ENCODE assay signal across 16 cellular contexts in genomic region chr2:182463760-182464159, GRCh38. TPM values are rescaled to one million over a fixed set of nuclear protein-coding genes. Genes with fewer than 3 reads are reported as not detected.
DNase-seq lines count a peak whose midpoint lies in the region; ATAC-seq and TF ChIP-seq lines count a peak whose summit lies in the region.
"Had no signal": no experiment of that assay in that cellular context is flagged by ENCODE, and none has a peak within 500 bp of the region (broad histone marks: within the 10 kb centered on the region; RNA-seq: fewer than 3 reads in every experiment).

No MANE protein-coding gene starts in this region.

- H3K27me3 ChIP-seq in MM.1S (replicated peaks; ENCODE audit: insufficient read depth, low read length): no peaks in the 10 kb centered on the region

- POLR2A ChIA-PET in OCI-LY7 (lab: Charles Lee): no interaction called here

- H2AFZ ChIP-seq in MM.1S (ENCODE audit: low read length) (no peak overlapping the region), OCI-LY7 (ENCODE audit: low read length) (no peak overlapping the region)

- no TSS peak for BruUV-seq in OCI-LY7 (replicated peaks; lab: Mats Ljungman, UMichigan)

- no peak for TF ChIP-seq CTCF in fibroblast of pulmonary artery (IDR thresholded peaks at IDR 0.05; ENCODE audit: low read length, missing control alignments)
- no peak for TF ChIP-seq CTCF in MM.1S (IDR thresholded peaks at IDR 0.05; ENCODE audit: low read length)
- no peak for TF ChIP-seq CTCF in OCI-LY7 (conservative IDR thresholded peaks at IDR 0.05; ENCODE audit: low read length)

- CTCF ChIA-PET in OCI-LY7 (lab: Charles Lee; ENCODE audit: unreplicated experiment): no interaction called here

- H3F3A ChIP-seq in MM.1S (ENCODE audit: insufficient read depth, low read length): no peaks in the 10 kb centered on the region

- H3K27ac ChIP-seq in MM.1S (ENCODE audit: low read length) (no peak overlapping the region), OCI-LY7 (ENCODE audit: low read depth, low read length, poor library complexity, severe bottlenecking) (no peak overlapping the region)

- H3K9ac ChIP-seq in MM.1S (ENCODE audit: low read length): no peak overlapping the region

- H3K79me2 ChIP-seq in MM.1S (ENCODE audit: low read length): no peaks in the 10 kb centered on the region
- no peaks in the 10 kb centered on the region for H3K79me2 ChIP-seq in OCI-LY7 (ENCODE audit: insufficient read depth, low read depth, low read length)

- DNase-seq in G401 (ENCODE audit: low spot score) (peak; percentile 93), NCI-H446 treated with DMSO at 0.1 percent for 48 hours (lab: John Stamatoyannopoulos, UW) (peak; percentile 79), fibroblast of pulmonary artery (ENCODE audit: low read depth) (peak; percentile 22), inferior parietal cortex (ENCODE audit: extremely low spot score) (peak; percentile 42), MM.1S (no peak), HUDEP-2 (lab: John Stamatoyannopoulos, UW; ENCODE audit: unreplicated experiment in 76 of 76) (no peak), OCI-LY7 (ENCODE audit: low spot score) (no peak)
- DNase-seq: Caco-2; CD4-positive, alpha-beta T cell; GDM1; HCEC 1CT; NCI-H1105; NCI-H2081 treated with DMSO at 0.1 percent for 48 hours; NCI-H510A treated with DMSO at 0.1 percent for 48 hours; NCI-H82 had no signal

- no peaks in the 10 kb centered on the region for H3K9me3 ChIP-seq in MM.1S (replicated peaks; ENCODE audit: insufficient read depth, low read length)
- H3K9me3 ChIP-seq in OCI-LY7 (ENCODE audit: low read length): no peaks in the 10 kb centered on the region
- H3K9me3 ChIP-seq: Caco-2 had no signal

- H4K20me1 ChIP-seq in MM.1S (ENCODE audit: insufficient read depth, low read length) (no peaks in the 10 kb centered on the region), OCI-LY7 (ENCODE audit: insufficient read depth, low read length) (no peaks in the 10 kb centered on the region)

- ATAC-seq in HG03469 (IDR thresholded peaks at IDR 0.05; ENCODE audit: unreplicated experiment): no peak

- H3K4me3 ChIP-seq in fibroblast of pulmonary artery (replicated peaks; ENCODE audit: low read depth, low read length) (no peak overlapping the region), MM.1S (ENCODE audit: low read length) (no peak overlapping the region), OCI-LY7 (ENCODE audit: low read depth, low read length, poor library complexity, severe bottlenecking) (no peak overlapping the region)

- no peaks in the 10 kb centered on the region for H3K36me3 ChIP-seq in MM.1S (replicated peaks; ENCODE audit: insufficient read depth, low read length)
- H3K36me3 ChIP-seq in OCI-LY7 (ENCODE audit: insufficient read depth, low read length): no peaks in the 10 kb centered on the region

- no peak overlapping the region for H3K4me2 ChIP-seq in MM.1S (ENCODE audit: low read depth, low read length)
- H3K4me2 ChIP-seq in OCI-LY7 (ENCODE audit: low read length): no peak overlapping the region

- intact Hi-C loops in OCI-LY7 (cut with micrococcal nuclease; ENCODE audit: unreplicated experiment): no loop called here

- H3K4me1 ChIP-seq in MM.1S (ENCODE audit: low read length) (no peaks in the 10 kb centered on the region), OCI-LY7 (ENCODE audit: insufficient read depth, low read length, poor library complexity, severe bottlenecking) (no peaks in the 10 kb centered on the region)
- H3K4me1 ChIP-seq: Caco-2 had no signal

- in situ Hi-C loops in G401 (cut with HindIII; ENCODE audit: low sequenced_read_pairs): no loop called here

- H3K9me2 ChIP-seq in MM.1S (replicated peaks; ENCODE audit: insufficient read depth, low read length): no peaks in the 10 kb centered on the region
- no peaks in the 10 kb centered on the region for H3K9me2 ChIP-seq in OCI-LY7 (ENCODE audit: insufficient read depth, low read length)

RNA-seq across cellular contexts. Expression of gene PDE1A, which starts 36.9 kb away (rescaled TPM):
- total RNA-seq in G401 (2014; rRNA removed; shearing (Covaris generic)): 1.1 and 10.9 TPM in 2 replicates
- total RNA-seq in OCI-LY7 (2014; rRNA removed; shearing (Covaris generic)): not detected in 2 replicates
- not detected in 2 replicates for total RNA-seq in OCI-LY7 (2022)
- total RNA-seq: Caco-2; CD4-positive, alpha-beta T cell had no signal

Comparison
In these comparisons a context has a peak if more than half of its experiments do, and no peak if none do; other contexts are left out.
1. DNase-seq: peak in G401 (single experiment), NCI-H446 treated with DMSO at 0.1 percent for 48 hours (single experiment), fibroblast of pulmonary artery (single experiment) and inferior parietal cortex (single experiment); none in MM.1S (single experiment), HUDEP-2 (0 of 76) and OCI-LY7 (single experiment).